In the genomic region with DNA sequence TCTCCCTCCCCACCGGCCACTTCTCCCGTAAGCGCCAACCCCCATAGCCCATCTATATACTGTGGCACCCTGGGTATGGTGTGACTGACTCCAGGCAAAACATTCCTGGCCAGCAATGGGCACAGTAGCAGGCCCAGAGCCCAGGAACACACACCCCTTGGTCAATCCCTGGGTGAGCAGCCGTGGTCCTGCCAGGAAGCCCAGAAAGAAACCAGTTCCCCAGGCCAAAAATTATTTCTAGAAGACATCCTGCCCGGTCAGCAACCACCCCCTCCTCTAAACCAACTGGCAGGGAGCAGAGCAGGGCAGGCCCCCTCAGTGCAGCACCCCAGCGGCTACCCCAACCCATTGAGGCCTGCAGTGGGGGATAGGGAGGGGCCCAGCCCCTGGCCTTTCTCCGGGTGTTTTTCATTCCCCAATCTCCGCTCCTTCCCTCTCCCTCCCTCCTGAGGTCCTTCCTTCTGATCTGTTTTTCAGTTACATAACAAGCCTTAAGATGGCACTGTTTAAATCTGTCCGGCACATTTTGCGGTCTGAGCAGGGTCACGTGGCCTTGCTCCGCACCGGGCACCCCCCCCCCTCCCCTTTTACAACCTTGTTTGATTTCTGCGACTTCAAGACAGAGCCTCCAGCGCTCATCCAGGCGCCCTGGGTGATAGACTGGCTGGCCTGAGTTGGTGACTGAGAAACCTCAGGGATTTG, we compare ENCODE assay signal across 8 cellular contexts. TPM values are rescaled to one million over a fixed set of nuclear protein-coding genes. Genes with fewer than 3 reads are reported as not detected.
DNase-seq lines count a peak whose midpoint lies in the region; ATAC-seq and TF ChIP-seq lines count a peak whose summit lies in the region.

No MANE protein-coding gene starts in this region.

- H3K27ac ChIP-seq in C4-2B: no peak overlapping the region
- no peak overlapping the region for H3K27ac ChIP-seq in RWPE2 (ENCODE audit: poor library complexity, severe bottlenecking)
- no peak overlapping the region for H3K27ac ChIP-seq in ectodermal cell (ENCODE audit: insufficient read depth, low read depth, low read length, poor library complexity, severe bottlenecking)
- no peak overlapping the region for H3K27ac ChIP-seq in psoas muscle

- TF ChIP-seq CTCF in C4-2B (conservative IDR thresholded peaks at IDR 0.05) (peak; percentile 33; the same call in 1 of the 2 replicates), RWPE2 (IDR thresholded peaks at IDR 0.05; ENCODE audit: poor library complexity, severe bottlenecking) (peak; percentile 40), psoas muscle (IDR thresholded peaks at IDR 0.05) (no peak)

- no peak overlapping the region for H3K4me3 ChIP-seq in RWPE2 (ENCODE audit: severe bottlenecking)
- H3K4me3 ChIP-seq in ectodermal cell (ENCODE audit: insufficient read depth, low read depth, low read length): peak overlapping the region; percentile 4
- peak overlapping the region; percentile 64 for H3K4me3 ChIP-seq in psoas muscle

- ATAC-seq in RWPE2 (ENCODE audit: low read depth) (peak; percentile 8; the same call in 1 of the 3 replicates), psoas muscle (peak in 1 of 4 donors; percentile 32), HG02759 (IDR thresholded peaks at IDR 0.05; ENCODE audit: unreplicated experiment) (no peak), GM21423 (IDR thresholded peaks at IDR 0.05; ENCODE audit: unreplicated experiment) (no peak), HG03280 (IDR thresholded peaks at IDR 0.05; ENCODE audit: unreplicated experiment) (no peak)

- H3K36me3 ChIP-seq in RWPE2 (ENCODE audit: low read depth) (no peaks in the 10 kb centered on the region), ectodermal cell (ENCODE audit: control insufficient read depth, insufficient read depth, low read length) (no peaks in the 10 kb centered on the region), psoas muscle (ENCODE audit: insufficient read depth in 1 of 2, low read depth in 1 of 2) (no peaks in the 10 kb centered on the region)

- H3K27me3 ChIP-seq in RWPE2 (ENCODE audit: insufficient read depth, poor library complexity, severe bottlenecking) (peaks cover 75% of the 10 kb centered on the region), ectodermal cell (ENCODE audit: control insufficient read depth, insufficient read depth, low read length, poor library complexity, severe bottlenecking) (peaks cover 98% of the 10 kb centered on the region), psoas muscle (ENCODE audit: insufficient read depth in 3 of 3, low read length in 2 of 3) (peaks cover 0 to 68% (median 42%) of the 10 kb centered on the region in 3 donors)

- intact Hi-C loops in psoas muscle (cut with DNase I): no loop called here

- 23 to 28% methylated on average over 16 of the region's 16 CpGs for WGBS in ectodermal cell, 2 experiments
- 24 to 30% (median 26%) methylated on average over 16 of the region's 16 CpGs for WGBS in psoas muscle, 3 donors

- DNase-seq in HCEC 1CT: peak; percentile 36
- DNase-seq in RWPE2 (ENCODE audit: low spot score): no peak
- DNase-seq in psoas muscle: no peak

- H3K9me3 ChIP-seq in RWPE2 (ENCODE audit: severe bottlenecking): no peaks in the 10 kb centered on the region
- no peaks in the 10 kb centered on the region for H3K9me3 ChIP-seq in ectodermal cell (ENCODE audit: control insufficient read depth, low read length)
- H3K9me3 ChIP-seq in psoas muscle: no peaks in the 10 kb centered on the region

- H3K4me1 ChIP-seq in RWPE2 (ENCODE audit: insufficient read depth, poor library complexity, severe bottlenecking): peaks cover 4% of the 10 kb centered on the region
- peaks cover 22% of the 10 kb centered on the region for H3K4me1 ChIP-seq in ectodermal cell (ENCODE audit: control insufficient read depth, insufficient read depth, low read length)
- H3K4me1 ChIP-seq in psoas muscle: peaks cover 24% of the 10 kb centered on the region

RNA-seq across cellular contexts. Expression of a gene that starts 2.0 kb away (rescaled TPM):
- 8.0 TPM for polyA plus RNA-seq in ectodermal cell (2013, experiment 1 of 4)
- polyA plus RNA-seq in ectodermal cell (2013, experiment 2 of 4): 5.6 TPM
- 6.7 TPM for polyA plus RNA-seq in ectodermal cell (2013, experiment 3 of 4)
- polyA plus RNA-seq in ectodermal cell (2013, experiment 4 of 4): 8.0 TPM
- under 1 TPM; 0.25 to 0.84 (median 0.61) TPM for total RNA-seq in psoas muscle
- polyA plus RNA-seq in psoas muscle: 1 to 10 TPM in 2 of 3 donors, under 1 TPM in 1; 0.30 to 1.3 (median 1.2) TPM

RNA-seq across cellular contexts. Expression of a gene that starts 59.4 kb away (rescaled TPM):
- polyA plus RNA-seq in ectodermal cell (2013, experiment 1 of 4): 27.8 TPM
- 28.9 TPM for polyA plus RNA-seq in ectodermal cell (2013, experiment 2 of 4)
- 27.4 TPM for polyA plus RNA-seq in ectodermal cell (2013, experiment 3 of 4)
- 28.9 TPM for polyA plus RNA-seq in ectodermal cell (2013, experiment 4 of 4)
- 10 to 100 TPM; 12.0 to 23.7 (median 15.1) TPM for total RNA-seq in psoas muscle
- polyA plus RNA-seq in psoas muscle: 10 to 100 TPM; 12.2 to 24.3 (median 20.5) TPM
